16 cellular contexts compared by ENCODE assay signal in the genomic region with DNA sequence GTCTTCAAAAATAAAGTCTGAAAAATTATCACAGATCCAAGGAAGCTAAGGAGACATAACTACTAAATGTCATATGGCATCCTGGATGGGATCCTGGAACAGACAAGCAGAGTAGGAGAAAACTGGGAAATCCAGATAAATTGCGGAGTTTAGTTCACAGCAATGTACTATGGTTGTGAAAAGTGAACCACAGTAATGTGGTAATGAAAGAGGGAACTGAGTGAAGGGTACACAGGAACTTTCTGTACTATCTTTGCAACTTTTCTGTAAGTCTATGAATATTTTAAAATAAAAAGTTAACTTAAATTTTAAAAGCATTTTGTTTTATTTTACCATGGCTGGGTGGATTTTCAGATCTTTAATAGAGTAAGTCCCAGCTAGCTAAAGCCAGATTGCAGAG. TPM values are rescaled to one million over a fixed set of nuclear protein-coding genes. Genes with fewer than 3 reads are reported as not detected.
DNase-seq lines count a peak whose midpoint lies in the region; ATAC-seq and TF ChIP-seq lines count a peak whose summit lies in the region.
"Had no signal": no experiment of that assay in that cellular context is flagged by ENCODE, and none has a peak within 500 bp of the region (broad histone marks: within the 10 kb centered on the region; RNA-seq: fewer than 3 reads in every experiment).

No MANE protein-coding gene starts in this region.

- no peak for ATAC-seq in activated CD8-positive, alpha-beta T cell treated with anti-CD3 and anti-CD28 coated beads for 36 hours
- ATAC-seq in naive thymus-derived CD8-positive, alpha-beta T cell, result peak; percentile 25 to 34
- ATAC-seq in GM18861 (IDR thresholded peaks at IDR 0.05; ENCODE audit: unreplicated experiment), result no peak
- ATAC-seq: WTC11 had no signal

- peaks cover 9% of the 10 kb centered on the region for H3K9me3 Mint-ChIP-seq in activated CD8-positive, alpha-beta T cell treated with anti-CD3 and anti-CD28 coated beads for 36 hours
- peaks cover 0 to 10% (median 0%) of the 10 kb centered on the region in 9 donors for H3K9me3 Mint-ChIP-seq in naive thymus-derived CD8-positive, alpha-beta T cell
- H3K9me3 Mint-ChIP-seq: WTC11 had no signal

- no peaks in the 10 kb centered on the region for H3K9me3 ChIP-seq in mesenchymal stem cell (ENCODE audit: control insufficient read depth, low read length)
- H3K9me3 ChIP-seq: tibial artery had no signal

- no peak overlapping the region for H2BK15ac ChIP-seq in mesenchymal stem cell (ENCODE audit: low read depth, poor library complexity, severe bottlenecking)

- no peak overlapping the region for H3K18ac ChIP-seq in mesenchymal stem cell (ENCODE audit: low read depth in 1 of 2, low read length in 2 of 2)

- H3K9ac ChIP-seq in mesenchymal stem cell (ENCODE audit: low read length), result no peak overlapping the region

- POLR2A ChIA-PET in activated CD8-positive, alpha-beta T cell treated with anti-CD3 and anti-CD28 coated beads for 36 hours (lab: Charles Lee), result interaction anchor here (1.1 to 2.0 kb wide), 4 partner anchors 15 to 274 kb away, joined by 3 to 5 read pairs (median 4); no protein-coding TSS in a partner anchor
- POLR2A ChIA-PET in naive thymus-derived CD8-positive, alpha-beta T cell (lab: Charles Lee), result interaction anchor here (0.5 to 4.9 kb wide), 10 partner anchors 10 to 282 kb away, joined by 3 to 35 read pairs (median 6); a partner anchor contains a TSS

- H2AFZ ChIP-seq in mesenchymal stem cell (ENCODE audit: low read depth, low read length), result no peak overlapping the region

- H3K4ac ChIP-seq in mesenchymal stem cell (ENCODE audit: low read depth in 1 of 2, low read length in 2 of 2), result no peak overlapping the region

- no peaks in the 10 kb centered on the region for H3K36me3 ChIP-seq in mesenchymal stem cell (ENCODE audit: control insufficient read depth in 1 of 2, insufficient read depth in 2 of 2, low read depth in 1 of 2, low read length in 2 of 2)
- H3K36me3 ChIP-seq: tibial artery had no signal

- H2AK5ac ChIP-seq in mesenchymal stem cell (ENCODE audit: low read length, severe bottlenecking), result no peak overlapping the region

- no peak overlapping the region for H2BK120ac ChIP-seq in mesenchymal stem cell (ENCODE audit: low read depth, low read length)

- no peak overlapping the region for H3K4me2 ChIP-seq in mesenchymal stem cell (ENCODE audit: low read length, poor library complexity, severe bottlenecking)

- peak overlapping the region; percentile 90 for H3K27ac Mint-ChIP-seq in activated CD8-positive, alpha-beta T cell treated with anti-CD3 and anti-CD28 coated beads for 36 hours
- peak overlapping the region in 9 of 10 donors; percentile 40 to 96 (median 92) for H3K27ac Mint-ChIP-seq in naive thymus-derived CD8-positive, alpha-beta T cell
- H3K27ac Mint-ChIP-seq: WTC11 had no signal

- H3K14ac ChIP-seq in mesenchymal stem cell (ENCODE audit: low read length in 2 of 2), result no peak overlapping the region

- no peak overlapping the region for H2BK12ac ChIP-seq in mesenchymal stem cell (ENCODE audit: low read length in 2 of 2)

- no peaks in the 10 kb centered on the region for H3K79me1 ChIP-seq in mesenchymal stem cell (replicated peaks; ENCODE audit: low read length, poor library complexity, severe bottlenecking)

- 94% methylated on average over 1 of the region's 1 CpG for WGBS in mesenchymal stem cell

- H3K4me3 ChIP-seq in mesenchymal stem cell (ENCODE audit: insufficient read depth in 1 of 2, low read depth in 1 of 2, low read length in 2 of 2), result no peak overlapping the region
- H3K4me3 ChIP-seq: tibial artery had no signal

- peaks cover 86% of the 10 kb centered on the region for H3K36me3 Mint-ChIP-seq in activated CD8-positive, alpha-beta T cell treated with anti-CD3 and anti-CD28 coated beads for 36 hours (ENCODE audit: low read depth)
- H3K36me3 Mint-ChIP-seq in naive thymus-derived CD8-positive, alpha-beta T cell, result peaks cover 0 to 75% (median 31%) of the 10 kb centered on the region in 3 donors
- H3K36me3 Mint-ChIP-seq: WTC11 had no signal

- H3K4me3 Mint-ChIP-seq in activated CD8-positive, alpha-beta T cell treated with anti-CD3 and anti-CD28 coated beads for 36 hours, result no peak overlapping the region
- H3K4me3 Mint-ChIP-seq in naive thymus-derived CD8-positive, alpha-beta T cell, result peak overlapping the region in 9 of 10 donors; percentile 39 to 89 (median 81)
- H3K4me3 Mint-ChIP-seq: WTC11 had no signal

- peak; percentile 48 for DNase-seq in SIG-M5 treated with dmso at 0.1 percent for 504 hours (lab: John Stamatoyannopoulos, UW; ENCODE audit: unreplicated experiment)
- no peak for DNase-seq in SIG-M5 (lab: John Stamatoyannopoulos, UW)
- peak; percentile 33 to 49 for DNase-seq in Kasumi-1 (lab: John Stamatoyannopoulos, UW)
- no peak for DNase-seq in activated CD8-positive, alpha-beta T cell treated with anti-CD3 and anti-CD28 coated beads for 36 hours
- DNase-seq in naive thymus-derived CD8-positive, alpha-beta T cell, result no peak
- no peak for DNase-seq in COLO829 (ENCODE audit: low spot score)
- DNase-seq in mesenchymal stem cell, result no peak
- DNase-seq: 8988T, amygdala, cerebellar nuclear complex, NCI-H2081 treated with DMSO at 0.1 percent for 48 hours, NCI-H526 treated with DMSO at 0.1 percent for 48 hours, tibial artery had no signal

- H4K8ac ChIP-seq in mesenchymal stem cell (ENCODE audit: low read length), result no peak overlapping the region

- no peak overlapping the region for H4K91ac ChIP-seq in mesenchymal stem cell (ENCODE audit: low read length)

- intact Hi-C loops in activated CD8-positive, alpha-beta T cell treated with anti-CD3 and anti-CD28 coated beads for 36 hours (cut with micrococcal nuclease), result no loop called here

- CTCF ChIA-PET in activated CD8-positive, alpha-beta T cell treated with anti-CD3 and anti-CD28 coated beads for 36 hours (lab: Charles Lee), result interaction anchor here (1.0 to 2.3 kb wide), 3 partner anchors 9 to 18 kb away, joined by 3 to 8 read pairs (median 5); no protein-coding TSS in a partner anchor

- H3K27me3 Mint-ChIP-seq in activated CD8-positive, alpha-beta T cell treated with anti-CD3 and anti-CD28 coated beads for 36 hours, result no peaks in the 10 kb centered on the region
- H3K27me3 Mint-ChIP-seq in naive thymus-derived CD8-positive, alpha-beta T cell, result no peaks in the 10 kb centered on the region

- peaks cover 4 to 22% of the 10 kb centered on the region in 2 experiments for H3K27me3 ChIP-seq in mesenchymal stem cell (ENCODE audit: control insufficient read depth in 1 of 2, insufficient read depth in 1 of 2, low read length in 2 of 2)

- H3K4me1 Mint-ChIP-seq in activated CD8-positive, alpha-beta T cell treated with anti-CD3 and anti-CD28 coated beads for 36 hours (ENCODE audit: low read depth), result peaks cover 95% of the 10 kb centered on the region
- peaks cover 69 to 100% (median 93%) of the 10 kb centered on the region in 4 donors for H3K4me1 Mint-ChIP-seq in naive thymus-derived CD8-positive, alpha-beta T cell

- no peak overlapping the region for H3K27ac ChIP-seq in mesenchymal stem cell (ENCODE audit: low read length, poor library complexity, severe bottlenecking)
- H3K27ac ChIP-seq: C4-2B, tibial artery had no signal

- no peak overlapping the region for H3K23ac ChIP-seq in mesenchymal stem cell (ENCODE audit: low read length in 2 of 2)

- H3K4me1 ChIP-seq in mesenchymal stem cell (ENCODE audit: control insufficient read depth, insufficient read depth, low read depth, low read length), result no peaks in the 10 kb centered on the region
- H3K4me1 ChIP-seq: tibial artery had no signal

- H2BK5ac ChIP-seq in mesenchymal stem cell (ENCODE audit: low read depth, low read length, poor library complexity, severe bottlenecking), result no peak overlapping the region

- no peak for TF ChIP-seq CTCF in activated CD8-positive, alpha-beta T cell treated with anti-CD3 and anti-CD28 coated beads for 36 hours (IDR thresholded peaks at IDR 0.05)

RNA-seq across cellular contexts. Expression of a gene that starts 16.3 kb away (rescaled TPM):
- total RNA-seq in activated CD8-positive, alpha-beta T cell treated with anti-CD3 and anti-CD28 coated beads for 36 hours, result 10 to 100 TPM; 41.7 to 42.5 TPM
- 10 to 100 TPM; 44.7 to 51.1 TPM for total RNA-seq in naive thymus-derived CD8-positive, alpha-beta T cell
- polyA plus RNA-seq in naive thymus-derived CD8-positive, alpha-beta T cell, result 10 to 100 TPM in 2 of 3 donors, 1 to 10 TPM in 1; 9.6 to 12.3 (median 10.9) TPM
- not detected for polyA plus RNA-seq in mesenchymal stem cell (2013, experiment 1 of 2)
- not detected for polyA plus RNA-seq in mesenchymal stem cell (2013, experiment 2 of 2)

RNA-seq across cellular contexts. Expression of a gene that starts 39.5 kb away (rescaled TPM):
- total RNA-seq in activated CD8-positive, alpha-beta T cell treated with anti-CD3 and anti-CD28 coated beads for 36 hours, result under 1 TPM in 1 of 2 experiments, not detected in 1; 0.11 TPM
- total RNA-seq in naive thymus-derived CD8-positive, alpha-beta T cell, result not detected
- under 1 TPM; 0.06 to 0.33 (median 0.13) TPM for polyA plus RNA-seq in naive thymus-derived CD8-positive, alpha-beta T cell
- polyA plus RNA-seq in mesenchymal stem cell (2013, experiment 1 of 2), result not detected
- polyA plus RNA-seq in mesenchymal stem cell (2013, experiment 2 of 2), result not detected
- total RNA-seq: WTC11 had no signal

RNA-seq across cellular contexts. Expression of a gene that starts 57.2 kb away (rescaled TPM):
- total RNA-seq in activated CD8-positive, alpha-beta T cell treated with anti-CD3 and anti-CD28 coated beads for 36 hours, result 1 to 10 TPM; 5.1 to 5.6 TPM
- 1 to 10 TPM; 6.8 TPM for total RNA-seq in naive thymus-derived CD8-positive, alpha-beta T cell
- polyA plus RNA-seq in naive thymus-derived CD8-positive, alpha-beta T cell, result 1 to 10 TPM; 1.7 to 2.5 (median 1.9) TPM
- polyA plus RNA-seq in mesenchymal stem cell (2013, experiment 1 of 2), result 3.7 TPM
- polyA plus RNA-seq in mesenchymal stem cell (2013, experiment 2 of 2), result 3.8 TPM

Comparison
In these comparisons a context has a peak if more than half of its experiments do, and no peak if none do; other contexts are left out.
1. DNase-seq: peak in SIG-M5 treated with dmso at 0.1 percent for 504 hours (single experiment) and Kasumi-1 (2 of 2); none in SIG-M5 (single experiment), activated CD8-positive, alpha-beta T cell treated with anti-CD3 and anti-CD28 coated beads for 36 hours (single experiment), naive thymus-derived CD8-positive, alpha-beta T cell (0 of 10), COLO829 (single experiment) and mesenchymal stem cell (single experiment).
2. ATAC-seq: peak in naive thymus-derived CD8-positive, alpha-beta T cell (2 of 2); none in activated CD8-positive, alpha-beta T cell treated with anti-CD3 and anti-CD28 coated beads for 36 hours (single experiment) and GM18861 (single experiment).